ENCODE assay signal across 19 cellular contexts in genomic region chr2:20074901-20075300, GRCh38.
"Had no signal": no experiment of that assay in that cellular context is flagged by ENCODE, and none has a peak within 500 bp of the region (broad histone marks: within the 10 kb centered on the region; RNA-seq: fewer than 3 reads in every experiment).

No MANE protein-coding gene starts in this region.

- H3K4me3 Mint-ChIP-seq: activated CD4-positive, alpha-beta T cell treated with anti-CD3 and anti-CD28 coated beads, Interleukin-2, amount 10 ng/mL, durations not matched to agents 24 days and 14 days; activated CD8-positive, alpha-beta T cell treated with anti-CD3 and anti-CD28 coated beads, Interleukin-2, amount 10 ng/mL, durations not matched to agents 7 days and 5 days; immature natural killer cell; memory B cell; naive thymus-derived CD8-positive, alpha-beta T cell had no signal

- H3K9me3 ChIP-seq: gastrocnemius medialis had no signal

- H3K27ac ChIP-seq: gastrocnemius medialis had no signal

- H3K36me3 ChIP-seq: gastrocnemius medialis had no signal

- H3K9me3 Mint-ChIP-seq: activated CD4-positive, alpha-beta T cell treated with anti-CD3 and anti-CD28 coated beads, Interleukin-2, amount 10 ng/mL, durations not matched to agents 24 days and 14 days; memory B cell; naive thymus-derived CD8-positive, alpha-beta T cell had no signal

- H3K27me3 ChIP-seq: gastrocnemius medialis had no signal

- H3K4me1 Mint-ChIP-seq: activated CD4-positive, alpha-beta T cell treated with anti-CD3 and anti-CD28 coated beads, Interleukin-2, amount 10 ng/mL, durations not matched to agents 24 days and 14 days; immature natural killer cell; memory B cell; naive thymus-derived CD8-positive, alpha-beta T cell had no signal

- ATAC-seq: activated CD8-positive, alpha-beta T cell treated with anti-CD3 and anti-CD28 coated beads, Interleukin-2, amount 10 ng/mL, durations not matched to agents 7 days and 5 days; gastrocnemius medialis; left ventricle myocardium superior; naive thymus-derived CD8-positive, alpha-beta T cell had no signal

- H3K4me3 ChIP-seq: gastrocnemius medialis, skin epidermis had no signal

- H3K36me3 Mint-ChIP-seq: immature natural killer cell; memory B cell; naive thymus-derived CD8-positive, alpha-beta T cell had no signal

- H3K27ac Mint-ChIP-seq: activated CD4-positive, alpha-beta T cell treated with anti-CD3 and anti-CD28 coated beads, Interleukin-2, amount 10 ng/mL, durations not matched to agents 24 days and 14 days; activated CD8-positive, alpha-beta T cell treated with anti-CD3 and anti-CD28 coated beads, Interleukin-2, amount 10 ng/mL, durations not matched to agents 7 days and 5 days; immature natural killer cell; memory B cell had no signal

- DNase-seq: activated CD4-positive, alpha-beta T cell treated with anti-CD3 and anti-CD28 coated beads, Interleukin-2, amount 10 ng/mL, durations not matched to agents 24 days and 14 days; activated CD8-positive, alpha-beta T cell treated with anti-CD3 and anti-CD28 coated beads, Interleukin-2, amount 10 ng/mL, durations not matched to agents 7 days and 5 days; activated effector memory CD4-positive, alpha-beta T cell treated with Interleukin-2 at 50 U/mL for 16 hours; activated naive CD4-positive, alpha-beta T cell treated with anti-CD3 and anti-CD28 coated beads, Interleukin-2, amount 50 U/mL, for 16 hours; activated T-cell treated with anti-CD3 and anti-CD28 coated beads, Interleukin-2, amount 50 U/mL, for 48 hours; aorta; cerebellar nuclear complex; cortex of kidney; gastrocnemius medialis; immature natural killer cell; kidney glomerular epithelial cell; left ventricle myocardium superior; naive thymus-derived CD8-positive, alpha-beta T cell; posterior cingulate gyrus; retina; stimulated activated CD4-positive, alpha-beta T cell treated with anti-CD3 and anti-CD28 coated beads, Interleukin-15, amount 100 ng/mL, for 24 hours; stimulated activated CD4-positive, alpha-beta T cell treated with anti-CD3 and anti-CD28 coated beads, Interleukin-2, amount 100 ng/mL, for 48 hours had no signal

- H3K4me1 ChIP-seq: gastrocnemius medialis had no signal
